In genomic region chr7:70387197-70387596, GRCh38 we compare ENCODE assay signal across 21 cellular contexts.
DNase-seq lines count a peak whose midpoint lies in the region; TF ChIP-seq lines count a peak whose summit lies in the region.
"Had no signal": no experiment of that assay in that cellular context is flagged by ENCODE, and none has a peak within 500 bp of the region (broad histone marks: within the 10 kb centered on the region; RNA-seq: fewer than 3 reads in every experiment).

No MANE protein-coding gene starts in this region.

- H3K4me3 ChIP-seq in fibroblast of the aortic adventitia (ENCODE audit: low read depth, low read length): no peak overlapping the region

- no peak for TF ChIP-seq CTCF in fibroblast of the aortic adventitia (IDR thresholded peaks at IDR 0.05; ENCODE audit: insufficient read depth, low read length)

- DNase-seq in DMS 273 treated with DMSO at 0.1 percent for 48 hours (lab: John Stamatoyannopoulos, UW) (peak; percentile 96), NCI-H1694 treated with DMSO at 0.1 percent for 48 hours (lab: John Stamatoyannopoulos, UW) (peak; percentile 77), fibroblast of the aortic adventitia (ENCODE audit: low read depth) (peak; percentile 21), superior temporal gyrus (ENCODE audit: extremely low spot score) (peak; percentile 66), middle frontal gyrus (ENCODE audit: extremely low spot score, low spot score) (no peak), NCI-H2196 (lab: John Stamatoyannopoulos, UW; ENCODE audit: unreplicated experiment) (no peak), iPS-NIHi11 (ENCODE audit: low spot score) (no peak)
- DNase-seq in activated CD4-positive, alpha-beta T cell treated with anti-CD3 and anti-CD28 coated beads for 48 hours: no peak
- DNase-seq: ACHN, GDM1, H7, IMR-90, Kasumi-1, MM.1S, NCI-H1092, NCI-H1436 treated with DMSO at 0.1 percent for 48 hours, NCI-H2081, NCI-H2171 treated with DMSO at 0.1 percent for 48 hours, NCI-H524 treated with DMSO at 0.1 percent for 48 hours, PC-3, RPMI8226 had no signal

Comparison
In these comparisons a context has a peak if more than half of its experiments do, and no peak if none do; other contexts are left out.
1. DNase-seq: peak in DMS 273 treated with DMSO at 0.1 percent for 48 hours (single experiment), NCI-H1694 treated with DMSO at 0.1 percent for 48 hours (single experiment), fibroblast of the aortic adventitia (single experiment) and superior temporal gyrus (single experiment); none in middle frontal gyrus (single experiment), activated CD4-positive, alpha-beta T cell treated with anti-CD3 and anti-CD28 coated beads for 48 hours (single experiment), NCI-H2196 (single experiment) and iPS-NIHi11 (single experiment).